1 cellular context compared by ENCODE assay signal in genomic region chr13:36445806-36446423, GRCh38.
TF ChIP-seq lines count a peak whose summit lies in the region.

No MANE protein-coding gene starts in this region.

TF ChIP-seq in GM23338, 12 proteins besides CTCF, POLR2A, EP300 and RAD21 (continued from another document):
- no peak for TF ChIP-seq REST (IDR thresholded peaks at IDR 0.05; ENCODE audit: unreplicated experiment)
- TF ChIP-seq, protein P1, sequence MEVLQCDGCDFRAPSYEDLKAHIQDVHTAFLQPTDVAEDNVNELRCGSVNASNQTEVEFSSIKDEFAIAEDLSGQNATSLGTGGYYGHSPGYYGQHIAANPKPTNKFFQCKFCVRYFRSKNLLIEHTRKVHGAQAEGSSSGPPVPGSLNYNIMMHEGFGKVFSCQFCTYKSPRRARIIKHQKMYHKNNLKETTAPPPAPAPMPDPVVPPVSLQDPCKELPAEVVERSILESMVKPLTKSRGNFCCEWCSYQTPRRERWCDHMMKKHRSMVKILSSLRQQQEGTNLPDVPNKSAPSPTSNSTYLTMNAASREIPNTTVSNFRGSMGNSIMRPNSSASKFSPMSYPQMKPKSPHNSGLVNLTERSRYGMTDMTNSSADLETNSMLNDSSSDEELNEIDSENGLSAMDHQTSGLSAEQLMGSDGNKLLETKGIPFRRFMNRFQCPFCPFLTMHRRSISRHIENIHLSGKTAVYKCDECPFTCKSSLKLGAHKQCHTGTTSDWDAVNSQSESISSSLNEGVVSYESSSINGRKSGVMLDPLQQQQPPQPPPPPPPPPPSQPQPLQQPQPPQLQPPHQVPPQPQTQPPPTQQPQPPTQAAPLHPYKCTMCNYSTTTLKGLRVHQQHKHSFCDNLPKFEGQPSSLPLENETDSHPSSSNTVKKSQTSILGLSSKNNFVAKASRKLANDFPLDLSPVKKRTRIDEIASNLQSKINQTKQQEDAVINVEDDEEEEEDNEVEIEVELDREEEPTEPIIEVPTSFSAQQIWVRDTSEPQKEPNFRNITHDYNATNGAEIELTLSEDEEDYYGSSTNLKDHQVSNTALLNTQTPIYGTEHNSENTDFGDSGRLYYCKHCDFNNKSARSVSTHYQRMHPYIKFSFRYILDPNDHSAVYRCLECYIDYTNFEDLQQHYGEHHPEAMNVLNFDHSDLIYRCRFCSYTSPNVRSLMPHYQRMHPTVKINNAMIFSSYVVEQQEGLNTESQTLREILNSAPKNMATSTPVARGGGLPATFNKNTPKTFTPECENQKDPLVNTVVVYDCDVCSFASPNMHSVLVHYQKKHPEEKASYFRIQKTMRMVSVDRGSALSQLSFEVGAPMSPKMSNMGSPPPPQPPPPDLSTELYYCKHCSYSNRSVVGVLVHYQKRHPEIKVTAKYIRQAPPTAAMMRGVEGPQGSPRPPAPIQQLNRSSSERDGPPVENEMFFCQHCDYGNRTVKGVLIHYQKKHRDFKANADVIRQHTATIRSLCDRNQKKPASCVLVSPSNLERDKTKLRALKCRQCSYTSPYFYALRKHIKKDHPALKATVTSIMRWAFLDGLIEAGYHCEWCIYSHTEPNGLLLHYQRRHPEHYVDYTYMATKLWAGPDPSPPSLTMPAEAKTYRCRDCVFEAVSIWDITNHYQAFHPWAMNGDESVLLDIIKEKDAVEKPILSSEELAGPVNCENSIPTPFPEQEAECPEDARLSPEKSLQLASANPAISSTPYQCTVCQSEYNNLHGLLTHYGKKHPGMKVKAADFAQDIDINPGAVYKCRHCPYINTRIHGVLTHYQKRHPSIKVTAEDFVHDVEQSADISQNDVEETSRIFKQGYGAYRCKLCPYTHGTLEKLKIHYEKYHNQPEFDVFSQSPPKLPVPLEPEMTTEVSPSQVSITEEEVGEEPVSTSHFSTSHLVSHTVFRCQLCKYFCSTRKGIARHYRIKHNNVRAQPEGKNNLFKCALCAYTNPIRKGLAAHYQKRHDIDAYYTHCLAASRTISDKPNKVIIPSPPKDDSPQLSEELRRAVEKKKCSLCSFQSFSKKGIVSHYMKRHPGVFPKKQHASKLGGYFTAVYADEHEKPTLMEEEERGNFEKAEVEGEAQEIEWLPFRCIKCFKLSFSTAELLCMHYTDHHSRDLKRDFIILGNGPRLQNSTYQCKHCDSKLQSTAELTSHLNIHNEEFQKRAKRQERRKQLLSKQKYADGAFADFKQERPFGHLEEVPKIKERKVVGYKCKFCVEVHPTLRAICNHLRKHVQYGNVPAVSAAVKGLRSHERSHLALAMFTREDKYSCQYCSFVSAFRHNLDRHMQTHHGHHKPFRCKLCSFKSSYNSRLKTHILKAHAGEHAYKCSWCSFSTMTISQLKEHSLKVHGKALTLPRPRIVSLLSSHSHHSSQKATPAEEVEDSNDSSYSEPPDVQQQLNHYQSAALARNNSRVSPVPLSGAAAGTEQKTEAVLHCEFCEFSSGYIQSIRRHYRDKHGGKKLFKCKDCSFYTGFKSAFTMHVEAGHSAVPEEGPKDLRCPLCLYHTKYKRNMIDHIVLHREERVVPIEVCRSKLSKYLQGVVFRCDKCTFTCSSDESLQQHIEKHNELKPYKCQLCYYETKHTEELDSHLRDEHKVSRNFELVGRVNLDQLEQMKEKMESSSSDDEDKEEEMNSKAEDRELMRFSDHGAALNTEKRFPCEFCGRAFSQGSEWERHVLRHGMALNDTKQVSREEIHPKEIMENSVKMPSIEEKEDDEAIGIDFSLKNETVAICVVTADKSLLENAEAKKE (CRISPR knock-in tag; IDR thresholded peaks at IDR 0.05): no peak
- no peak for TF ChIP-seq NANOG (IDR thresholded peaks at IDR 0.05; ENCODE audit: borderline replicate concordance)
- TF ChIP-seq EZH2 (IDR thresholded peaks at IDR 0.05; ENCODE audit: low read depth, unreplicated experiment): no peak
- TF ChIP-seq STAT1 (IDR thresholded peaks at IDR 0.05; ENCODE audit: unreplicated experiment): no peak
